ENCODE assay signal across 8 cellular contexts in the genomic region with DNA sequence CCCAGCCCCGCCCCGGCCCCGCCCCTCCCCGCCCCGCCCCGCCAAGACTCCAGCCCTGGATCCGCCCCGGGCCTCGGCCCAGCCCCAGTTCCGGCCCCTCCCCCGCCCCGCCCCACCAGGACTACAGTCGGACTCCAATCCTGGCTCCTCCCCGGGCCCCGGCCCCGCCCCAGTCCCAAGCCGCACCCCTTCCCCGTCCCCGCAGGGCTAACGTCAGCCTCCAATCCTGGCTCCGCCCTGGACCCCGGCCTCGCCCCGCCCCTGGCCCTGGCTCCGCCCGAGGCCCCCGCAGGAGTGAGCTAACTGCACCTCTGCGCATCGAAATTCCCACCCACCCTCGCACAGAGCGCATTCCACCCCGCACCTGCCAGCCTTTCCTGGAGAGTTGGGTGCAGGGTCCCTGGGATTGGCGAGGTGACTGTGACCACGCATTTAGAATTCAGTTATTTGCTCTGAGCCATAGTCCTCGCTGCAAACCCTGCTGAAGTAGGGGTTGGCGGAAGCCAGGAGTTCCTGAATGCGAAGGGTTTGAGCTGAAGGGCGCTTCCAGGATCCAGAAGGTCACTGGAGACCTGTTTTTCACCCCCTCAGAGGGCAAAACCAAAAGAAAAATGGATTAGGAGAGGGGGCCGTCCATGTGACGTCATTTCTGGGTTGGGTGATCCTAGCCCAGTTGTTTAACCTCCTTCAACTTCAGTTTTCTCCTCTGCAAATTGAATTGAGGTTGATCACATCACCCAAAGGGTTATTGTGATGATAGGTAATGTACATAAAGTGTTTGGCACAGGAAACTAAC. TPM values are rescaled to one million over a fixed set of nuclear protein-coding genes. Genes with fewer than 3 reads are reported as not detected.
DNase-seq lines count a peak whose midpoint lies in the region; ATAC-seq and TF ChIP-seq lines count a peak whose summit lies in the region.

No MANE protein-coding gene starts in this region.

- POLR2A ChIA-PET in AG04450 (lab: Yijun Ruan, JAX): interaction anchor here (0.7 to 1.5 kb wide), 4 partner anchors 83 to 176 kb away, joined by 3 to 8 read pairs (median 3); no protein-coding TSS in a partner anchor

- peak; percentile 82 for ATAC-seq in GM18909 (IDR thresholded peaks at IDR 0.05; ENCODE audit: poor library complexity, unreplicated experiment)
- ATAC-seq in HG03139 (IDR thresholded peaks at IDR 0.05; ENCODE audit: unreplicated experiment): peak; percentile 86

- peak overlapping the region; percentile 47 for H3K27ac ChIP-seq in AG04450 (ENCODE audit: low read depth, low read length)

- peak overlapping the region; percentile 78 for H3K4me3 ChIP-seq in AG04450 (ENCODE audit: low read depth, low read length)

- CTCF ChIA-PET in AG04450 (lab: Charles Lee): interaction anchor here (0.8 to 5.0 kb wide), 7 partner anchors 13 to 193 kb away, joined by 4 to 49 read pairs (median 12); no protein-coding TSS in a partner anchor

- no peak for TF ChIP-seq CTCF in AG04450 (IDR thresholded peaks at IDR 0.05; ENCODE audit: low read depth, low read length)

- H3K27me3 ChIP-seq in AG04450 (ENCODE audit: control insufficient read depth, insufficient read depth, low read length): no peaks in the 10 kb centered on the region

- peak; percentile 79 for DNase-seq in AG04450 (ENCODE audit: low read depth, low spot score)
- peak; percentile 96 for DNase-seq in NCI-H2227 (lab: John Stamatoyannopoulos, UW; ENCODE audit: unreplicated experiment)
- DNase-seq in activated CD4-positive, CD25-positive, alpha-beta regulatory T cell (lab: John Stamatoyannopoulos, UW): peak; percentile 98 to 100 (median 100)
- DNase-seq in central memory CD4-positive, alpha-beta T cell: peak; percentile 94
- DNase-seq in islet precursor cell: peak; percentile 99
- peak; percentile 95 to 99 for DNase-seq in stimulated activated CD4-positive, alpha-beta T cell treated with anti-CD3 and anti-CD28 coated beads, Interleukin-12 subunit alpha, Interleukin-12 subunit beta, amount 100 ng/mL, for 24 hours (ENCODE audit: low read depth in 2 of 2)

- H3K9me3 ChIP-seq in AG04450 (ENCODE audit: control insufficient read depth, insufficient read depth, low read length): no peaks in the 10 kb centered on the region

RNA-seq across cellular contexts. Expression of gene IGSF8, which starts 0.6 kb away (rescaled TPM):
- polyA plus RNA-seq in AG04450 (2011; rRNA removed): 12.7 and 18.8 TPM in 2 replicates
- 7.3 and 13.1 TPM in 2 replicates for polyA minus RNA-seq in AG04450 (2011; rRNA and poly(A)+ RNA removed)

RNA-seq across cellular contexts. Expression of gene ATP1A2, which starts 16.5 kb away (rescaled TPM):
- 6.2 and 6.5 TPM in 2 replicates for polyA plus RNA-seq in AG04450 (2011; rRNA removed)
- 9.6 and 14.6 TPM in 2 replicates for polyA minus RNA-seq in AG04450 (2011; rRNA and poly(A)+ RNA removed)

RNA-seq across cellular contexts. Expression of gene KCNJ9, which starts 17.7 kb away (rescaled TPM):
- polyA plus RNA-seq in AG04450 (2011; rRNA removed): not detected in 2 replicates
- not detected in 2 replicates for polyA minus RNA-seq in AG04450 (2011; rRNA and poly(A)+ RNA removed)

RNA-seq across cellular contexts. Expression of gene KCNJ10, which starts 29.1 kb away (rescaled TPM):
- polyA plus RNA-seq in AG04450 (2011; rRNA removed): not detected in 2 replicates
- not detected in 2 replicates for polyA minus RNA-seq in AG04450 (2011; rRNA and poly(A)+ RNA removed)

RNA-seq across cellular contexts. Expression of gene ATP1A4, which starts 52.4 kb away (rescaled TPM):
- not detected in 2 replicates for polyA plus RNA-seq in AG04450 (2011; rRNA removed)
- polyA minus RNA-seq in AG04450 (2011; rRNA and poly(A)+ RNA removed): not detected in 2 replicates

Comparison
In these comparisons a context has a peak if more than half of its experiments do, and no peak if none do; other contexts are left out.
1. Peak in every context shown above with its lines: DNase-seq, ATAC-seq, H3K4me3 ChIP-seq and H3K27ac ChIP-seq.